Comparison of ENCODE assay signal across 20 cellular contexts in genomic region chr14:74846968-74847549, GRCh38. TPM values are rescaled to one million over a fixed set of nuclear protein-coding genes. Genes with fewer than 3 reads are reported as not detected.
DNase-seq lines count a peak whose midpoint lies in the region; ATAC-seq and TF ChIP-seq lines count a peak whose summit lies in the region.
"Had no signal": no experiment of that assay in that cellular context is flagged by ENCODE, and none has a peak within 500 bp of the region (broad histone marks: within the 10 kb centered on the region; RNA-seq: fewer than 3 reads in every experiment).

No MANE protein-coding gene starts in this region.

- DNase-seq in EH (ENCODE audit: low read depth) = peak; percentile 80
- peak; percentile 5 for DNase-seq in MV-4-11 (lab: John Stamatoyannopoulos, UW)
- DNase-seq in cardiac fibroblast (ENCODE audit: low read depth in 2 of 2) = peak; percentile 26 to 66
- peak; percentile 38 for DNase-seq in kidney tubule cell (ENCODE audit: low spot score)
- DNase-seq in T-helper 2 cell = no peak
- DNase-seq in OCI-M1 (lab: John Stamatoyannopoulos, UW) = no peak
- no peak for DNase-seq in psoas muscle
- DNase-seq: activated CD4-positive, alpha-beta T cell treated with anti-CD3 and anti-CD28 coated beads, Interleukin-2, amount 50 U/mL, for 1 hour; activated naive CD4-positive, alpha-beta T cell treated with anti-CD3 and anti-CD28 coated beads, Interleukin-2, amount 10 ng/mL, durations not matched to agents 7 days and 5 days; caudate nucleus; DND-41; effector memory CD4-positive, alpha-beta T cell; left ventricle myocardium superior; NCI-H2029; NCI-H510A treated with DMSO at 0.1 percent for 48 hours; stimulated activated CD4-positive, alpha-beta T cell treated with anti-CD3 and anti-CD28 coated beads, Interleukin-2, amount 100 ng/mL, for 48 hours had no signal

- H3K4me3 ChIP-seq in cardiac fibroblast (replicated peaks in 1 of 2; ENCODE audit: low read depth in 2 of 2, low read length in 2 of 2) (no peak overlapping the region), psoas muscle (no peak overlapping the region)
- H3K4me3 ChIP-seq: gastroesophageal sphincter had no signal

- ATAC-seq in psoas muscle (no peak), GM18870 (IDR thresholded peaks at IDR 0.05; ENCODE audit: unreplicated experiment) (no peak)
- ATAC-seq: gastroesophageal sphincter, HepG2 had no signal

- no peak for TF ChIP-seq CTCF in cardiac fibroblast (IDR thresholded peaks at IDR 0.05; ENCODE audit: low read depth, low read length)
- no peak for TF ChIP-seq CTCF in psoas muscle (IDR thresholded peaks at IDR 0.05)

- intact Hi-C loops in psoas muscle (cut with DNase I) = no loop called here

- no peaks in the 10 kb centered on the region for H3K4me1 ChIP-seq in psoas muscle

- no peaks in the 10 kb centered on the region for H3K9me3 ChIP-seq in psoas muscle
- H3K9me3 ChIP-seq: gastroesophageal sphincter had no signal

- H3K36me3 ChIP-seq in psoas muscle (ENCODE audit: insufficient read depth in 1 of 2, low read depth in 1 of 2) = no peaks in the 10 kb centered on the region
- H3K36me3 ChIP-seq: gastroesophageal sphincter had no signal

- no peak overlapping the region for H3K27ac ChIP-seq in psoas muscle
- H3K27ac ChIP-seq: gastroesophageal sphincter had no signal

- H3K27me3 ChIP-seq in psoas muscle (ENCODE audit: insufficient read depth in 3 of 3, low read length in 2 of 3) = no peaks in the 10 kb centered on the region
- H3K27me3 ChIP-seq: gastroesophageal sphincter had no signal

- WGBS in psoas muscle, 3 donors = 93 to 96% (median 95%) methylated on average over 1 of the region's 1 CpG

RNA-seq across cellular contexts. Expression of gene PROX2, which starts 28.9 kb away (rescaled TPM):
- total RNA-seq in psoas muscle = not detected
- not detected for polyA plus RNA-seq in psoas muscle
- total RNA-seq: HepG2, left ventricle myocardium superior, omental fat pad had no signal
- polyA plus RNA-seq: HepG2 had no signal

RNA-seq across cellular contexts. Expression of gene DLST, which starts 34.7 kb away (rescaled TPM):
- 100 to 1,000 TPM; 133 to 221 (median 144) TPM for total RNA-seq in psoas muscle
- 100 to 1,000 TPM in 2 of 3 donors, 10 to 100 TPM in 1; 97.7 to 162 (median 123) TPM for polyA plus RNA-seq in psoas muscle

Comparison
In these comparisons a context has a peak if more than half of its experiments do, and no peak if none do; other contexts are left out.
1. DNase-seq: peak in EH (single experiment), MV-4-11 (single experiment), cardiac fibroblast (2 of 2) and kidney tubule cell (single experiment); none in T-helper 2 cell (0 of 5), OCI-M1 (single experiment) and psoas muscle (0 of 2).